16 cellular contexts compared by ENCODE assay signal in genomic region chr11:84518601-84519183, GRCh38.
A peak's percentile ranks its signal among the peaks of the same experiment; 100 is the strongest.
DNase-seq lines count a peak whose midpoint lies in the region; ATAC-seq, FAIRE-seq and TF ChIP-seq lines count a peak whose summit lies in the region.
"Had no signal": no experiment of that assay in that cellular context is flagged by ENCODE, and none has a peak within 500 bp of the region (broad histone marks: within the 10 kb centered on the region; RNA-seq: fewer than 3 reads in every experiment).

No MANE protein-coding gene starts in this region.

- H3K9me2 ChIP-seq in neural cell (ENCODE audit: insufficient read depth, low read length) = no peaks in the 10 kb centered on the region

- H3K4me3 Mint-ChIP-seq in activated T-cell treated with anti-CD3 and anti-CD28 coated beads, Interleukin-2, amount 50 U/mL, for 4 hours = no peak overlapping the region
- H3K4me3 Mint-ChIP-seq: CD4-positive, alpha-beta T cell had no signal

- no peak overlapping the region for H3K4me2 ChIP-seq in neural cell (ENCODE audit: low read length)

- H3K36me3 Mint-ChIP-seq in activated T-cell treated with anti-CD3 and anti-CD28 coated beads, Interleukin-2, amount 50 U/mL, for 4 hours (ENCODE audit: insufficient read depth) = no peaks in the 10 kb centered on the region

- no peak overlapping the region for H3K9ac ChIP-seq in neural cell (ENCODE audit: low read length)

- H3K4me3 ChIP-seq in WERI-Rb-1 (ENCODE audit: low read depth, low read length) (no peak overlapping the region), neural cell (ENCODE audit: low read length) (no peak overlapping the region), stomach (no peak overlapping the region)
- H3K4me3 ChIP-seq: K562 had no signal

- H3K27ac ChIP-seq in WERI-Rb-1 (peak overlapping the region; percentile 39), neural cell (ENCODE audit: low read length) (peak overlapping the region; percentile 9), stomach (no peak overlapping the region)
- H3K27ac ChIP-seq: C4-2B had no signal

- H2AFZ ChIP-seq in neural cell (ENCODE audit: low read depth, low read length) = no peak overlapping the region

- no peak for TF ChIP-seq CTCF in D721Med (IDR thresholded peaks at IDR 0.05; ENCODE audit: insufficient read depth, missing control alignments)
- TF ChIP-seq CTCF in WERI-Rb-1 (IDR thresholded peaks at IDR 0.05; ENCODE audit: low read depth, low read length) = no peak
- no peak for TF ChIP-seq CTCF in neural cell (IDR thresholded peaks at IDR 0.05; ENCODE audit: poor library complexity, severe bottlenecking)
- TF ChIP-seq CTCF in stomach (IDR thresholded peaks at IDR 0.05) = no peak

- H3K9me3 ChIP-seq in WERI-Rb-1 (ENCODE audit: severe bottlenecking) (no peaks in the 10 kb centered on the region), neural cell (ENCODE audit: low read length) (no peaks in the 10 kb centered on the region), stomach (no peaks in the 10 kb centered on the region)
- H3K9me3 ChIP-seq: Caco-2 had no signal

- TF ChIP-seq POLR2A in H54 (IDR thresholded peaks at IDR 0.05; ENCODE audit: low read depth, low read length) = no peak
- no peak for TF ChIP-seq POLR2A in stomach (IDR thresholded peaks at IDR 0.05)

- no peaks in the 10 kb centered on the region for H3K4me1 ChIP-seq in stomach
- H3K4me1 ChIP-seq: Caco-2 had no signal

- no peaks in the 10 kb centered on the region for H3K27me3 ChIP-seq in WERI-Rb-1 (ENCODE audit: insufficient read depth, low read depth, severe bottlenecking)
- no peaks in the 10 kb centered on the region for H3K27me3 ChIP-seq in neural cell (ENCODE audit: insufficient read depth, low read depth, low read length)
- no peaks in the 10 kb centered on the region for H3K27me3 ChIP-seq in stomach

- H3K4me1 Mint-ChIP-seq in activated T-cell treated with anti-CD3 and anti-CD28 coated beads, Interleukin-2, amount 50 U/mL, for 4 hours (ENCODE audit: low read depth) = no peaks in the 10 kb centered on the region

- no peaks in the 10 kb centered on the region for H3K79me2 ChIP-seq in neural cell (replicated peaks; ENCODE audit: insufficient read depth, low read length)

- intact Hi-C loops in stomach (cut with DNase I; ENCODE audit: low total_unique reads) = no loop called here

- no peak for TF ChIP-seq EP300 in neural cell (conservative IDR thresholded peaks at IDR 0.05; ENCODE audit: poor library complexity, severe bottlenecking)
- TF ChIP-seq EP300 in stomach (IDR thresholded peaks at IDR 0.05) = no peak

- no peak for TF ChIP-seq RAD21 in neural cell (conservative IDR thresholded peaks at IDR 0.05)

- H3F3A ChIP-seq in neural cell (ENCODE audit: insufficient read depth, low read length, poor library complexity, severe bottlenecking) = no peaks in the 10 kb centered on the region

- H3K27me3 Mint-ChIP-seq in activated T-cell treated with anti-CD3 and anti-CD28 coated beads, Interleukin-2, amount 50 U/mL, for 4 hours (ENCODE audit: low read depth) = no peaks in the 10 kb centered on the region
- H3K27me3 Mint-ChIP-seq: CD4-positive, alpha-beta T cell had no signal

- FAIRE-seq in D721Med (lab: Jason Lieb, UNC) = peak; percentile 86
- FAIRE-seq in H54 (lab: Jason Lieb, UNC) = no peak
- FAIRE-seq: GM19239, K562 had no signal

- H3K9me3 Mint-ChIP-seq in activated T-cell treated with anti-CD3 and anti-CD28 coated beads, Interleukin-2, amount 50 U/mL, for 4 hours = peaks cover under 1% of the 10 kb centered on the region

- WGBS in stomach, 5 donors = 68 to 79% (median 73%) methylated on average over 2 of the region's 2 CpGs

- DNase-seq in D721Med (ENCODE audit: insufficient read length, low spot score) = no peak
- DNase-seq in SK-N-DZ (ENCODE audit: low spot score) = peak; percentile 96
- DNase-seq in WERI-Rb-1 = no peak
- DNase-seq in activated T-cell treated with anti-CD3 and anti-CD28 coated beads, Interleukin-2, amount 50 U/mL, for 4 hours = no peak
- DNase-seq in H54 (ENCODE audit: insufficient read length, low spot score) = no peak
- DNase-seq in stomach = no peak
- DNase-seq: Caco-2; CD4-positive, alpha-beta T cell; DMS79 treated with DMSO at 0.1 percent for 48 hours; GF-D8; HCEC 1CT; IMR-90 had no signal

- H3K36me3 ChIP-seq in WERI-Rb-1 (no peaks in the 10 kb centered on the region), neural cell (ENCODE audit: insufficient read depth, low read length) (no peaks in the 10 kb centered on the region), stomach (no peaks in the 10 kb centered on the region)

- no peaks in the 10 kb centered on the region for H4K20me1 ChIP-seq in neural cell (ENCODE audit: insufficient read depth)

- no peak for ATAC-seq in activated T-cell treated with anti-CD3 and anti-CD28 coated beads, Interleukin-2, amount 50 U/mL, for 4 hours
- ATAC-seq: K562 had no signal

TF ChIP-seq in neural cell, 6 proteins besides CTCF, POLR2A, EP300 and RAD21:
- TF ChIP-seq, protein P1, sequence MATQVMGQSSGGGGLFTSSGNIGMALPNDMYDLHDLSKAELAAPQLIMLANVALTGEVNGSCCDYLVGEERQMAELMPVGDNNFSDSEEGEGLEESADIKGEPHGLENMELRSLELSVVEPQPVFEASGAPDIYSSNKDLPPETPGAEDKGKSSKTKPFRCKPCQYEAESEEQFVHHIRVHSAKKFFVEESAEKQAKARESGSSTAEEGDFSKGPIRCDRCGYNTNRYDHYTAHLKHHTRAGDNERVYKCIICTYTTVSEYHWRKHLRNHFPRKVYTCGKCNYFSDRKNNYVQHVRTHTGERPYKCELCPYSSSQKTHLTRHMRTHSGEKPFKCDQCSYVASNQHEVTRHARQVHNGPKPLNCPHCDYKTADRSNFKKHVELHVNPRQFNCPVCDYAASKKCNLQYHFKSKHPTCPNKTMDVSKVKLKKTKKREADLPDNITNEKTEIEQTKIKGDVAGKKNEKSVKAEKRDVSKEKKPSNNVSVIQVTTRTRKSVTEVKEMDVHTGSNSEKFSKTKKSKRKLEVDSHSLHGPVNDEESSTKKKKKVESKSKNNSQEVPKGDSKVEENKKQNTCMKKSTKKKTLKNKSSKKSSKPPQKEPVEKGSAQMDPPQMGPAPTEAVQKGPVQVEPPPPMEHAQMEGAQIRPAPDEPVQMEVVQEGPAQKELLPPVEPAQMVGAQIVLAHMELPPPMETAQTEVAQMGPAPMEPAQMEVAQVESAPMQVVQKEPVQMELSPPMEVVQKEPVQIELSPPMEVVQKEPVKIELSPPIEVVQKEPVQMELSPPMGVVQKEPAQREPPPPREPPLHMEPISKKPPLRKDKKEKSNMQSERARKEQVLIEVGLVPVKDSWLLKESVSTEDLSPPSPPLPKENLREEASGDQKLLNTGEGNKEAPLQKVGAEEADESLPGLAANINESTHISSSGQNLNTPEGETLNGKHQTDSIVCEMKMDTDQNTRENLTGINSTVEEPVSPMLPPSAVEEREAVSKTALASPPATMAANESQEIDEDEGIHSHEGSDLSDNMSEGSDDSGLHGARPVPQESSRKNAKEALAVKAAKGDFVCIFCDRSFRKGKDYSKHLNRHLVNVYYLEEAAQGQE (IDR thresholded peaks at IDR 0.05; ENCODE audit: borderline replicate concordance) = no peak
- no peak for TF ChIP-seq EZH2 (IDR thresholded peaks at IDR 0.05; ENCODE audit: borderline replicate concordance, insufficient read depth, low read length, poor library complexity, severe bottlenecking)
- TF ChIP-seq MXI1 (conservative IDR thresholded peaks at IDR 0.05; ENCODE audit: poor library complexity, severe bottlenecking) = no peak
- TF ChIP-seq TAF1 (IDR thresholded peaks at IDR 0.05; ENCODE audit: low read depth) = no peak
- TF ChIP-seq POLR2AphosphoS5 (IDR thresholded peaks at IDR 0.05) = no peak
- TF ChIP-seq SMC3 (conservative IDR thresholded peaks at IDR 0.05; ENCODE audit: poor library complexity) = no peak

Comparison
In these comparisons a context has a peak if more than half of its experiments do, and no peak if none do; other contexts are left out.
1. H3K27ac ChIP-seq: peak in WERI-Rb-1 (single experiment) and neural cell (single experiment); none in stomach (0 of 5).